Comparison of ENCODE assay signal across 16 cellular contexts in genomic region chr1:15620890-15621682, GRCh38. TPM values are rescaled to one million over a fixed set of nuclear protein-coding genes. Genes with fewer than 3 reads are reported as not detected.
DNase-seq lines count a peak whose midpoint lies in the region; ATAC-seq, FAIRE-seq and TF ChIP-seq lines count a peak whose summit lies in the region.
"Had no signal": no experiment of that assay in that cellular context is flagged by ENCODE, and none has a peak within 500 bp of the region (broad histone marks: within the 10 kb centered on the region; RNA-seq: fewer than 3 reads in every experiment).

No MANE protein-coding gene starts in this region.

- H3K4me3 ChIP-seq in Loucy (ENCODE audit: low read length, poor library complexity, severe bottlenecking) (peak overlapping the region; percentile 43), endothelial cell of umbilical vein (replicated peaks in 1 of 3; ENCODE audit: insufficient read depth in 1 of 3, low read depth in 1 of 3, low read length in 3 of 3) (no peak overlapping the region), gastrocnemius medialis (peak overlapping the region; percentile 5 to 87 (median 74))
- H3K4me3 ChIP-seq: colonic mucosa, thoracic aorta had no signal

- peaks cover 84% of the 10 kb centered on the region for H3K79me2 ChIP-seq in Loucy (ENCODE audit: insufficient read depth, low read length)
- H3K79me2 ChIP-seq in endothelial cell of umbilical vein (ENCODE audit: control insufficient read depth, insufficient read depth, low read length) = peaks cover 83% of the 10 kb centered on the region

- no TSS peak for BruUV-seq in endothelial cell of umbilical vein (replicated peaks; lab: Mats Ljungman, UMichigan)

- H3K27ac ChIP-seq in endothelial cell of umbilical vein (ENCODE audit: insufficient read depth, low read depth, low read length) (peak overlapping the region; percentile 31), gastrocnemius medialis (peak overlapping the region; percentile 93 to 98 (median 95))
- H3K27ac ChIP-seq: thoracic aorta had no signal

- intact Hi-C loops in endothelial cell of umbilical vein (cut with micrococcal nuclease) (no loop called here), gastrocnemius medialis (cut with DNase I; ENCODE audit: low total_unique reads) (loop anchor here (1.0 to 10.0 kb wide), 2 partner anchors 115 to 214 kb away; partner anchors contain the start of gene SLC25A34)

- H3K4me1 ChIP-seq in Loucy (ENCODE audit: insufficient read depth, low read length, poor library complexity, severe bottlenecking) (peaks cover 49% of the 10 kb centered on the region), endothelial cell of umbilical vein (ENCODE audit: control insufficient read depth, extremely low read depth, insufficient read depth, low read length) (peaks cover 27% of the 10 kb centered on the region), gastrocnemius medialis (peaks cover 69 to 80% of the 10 kb centered on the region in 2 donors)

- H2AFZ ChIP-seq in Loucy (ENCODE audit: low read length) = no peak overlapping the region
- no peak overlapping the region for H2AFZ ChIP-seq in endothelial cell of umbilical vein (ENCODE audit: low read depth, low read length)

- H3K9me1 ChIP-seq in endothelial cell of umbilical vein (replicated peaks; ENCODE audit: control insufficient read depth, extremely low read depth, insufficient read depth, low read length) = no peaks in the 10 kb centered on the region

- DNase-seq in activated T-cell treated with anti-CD3 and anti-CD28 coated beads, Interleukin-2, amount 50 U/mL, for 72 hours = no peak
- DNase-seq in activated T-cell treated with anti-CD3 and anti-CD28 coated beads, Interleukin-2, amount 50 U/mL, for 48 hours = no peak
- no peak for DNase-seq in endothelial cell of umbilical vein (ENCODE audit: low read depth, low spot score)
- DNase-seq in gastrocnemius medialis = no peak
- DNase-seq in NK-92 (lab: John Stamatoyannopoulos, UW; ENCODE audit: unreplicated experiment) = no peak
- no peak for DNase-seq in GM10248 (ENCODE audit: extremely low spot score)
- DNase-seq: colonic mucosa; NCI-H187; NCI-H524; SHP77; stimulated activated CD4-positive, alpha-beta T cell treated with anti-CD3 and anti-CD28 coated beads, Interleukin-15, amount 100 ng/mL, for 24 hours had no signal

- peak overlapping the region; percentile 94 for H3K27ac Mint-ChIP-seq in activated T-cell treated with anti-CD3 and anti-CD28 coated beads, Interleukin-2, amount 50 U/mL, for 72 hours

- TF ChIP-seq CTCF in Loucy (conservative IDR thresholded peaks at IDR 0.05; ENCODE audit: low read length) (no peak), endothelial cell of umbilical vein (IDR thresholded peaks at IDR 0.05; ENCODE audit: extremely low read depth in 1 of 2, insufficient read depth in 1 of 2, low read depth in 1 of 2, low read length in 2 of 2) (no peak), gastrocnemius medialis (IDR thresholded peaks at IDR 0.05 in 4 of 5, conservative IDR thresholded peaks at IDR 0.05 in 1 of 5) (no peak), GM10248 (IDR thresholded peaks at IDR 0.05; ENCODE audit: control extremely low read depth, extremely low read depth, low read depth, missing control alignments) (no peak)

- H3K27me3 ChIP-seq in Loucy (ENCODE audit: insufficient read depth, low read length, poor library complexity, severe bottlenecking) = no peaks in the 10 kb centered on the region
- no peaks in the 10 kb centered on the region for H3K27me3 ChIP-seq in endothelial cell of umbilical vein (ENCODE audit: control insufficient read depth in 2 of 2, insufficient read depth in 2 of 2, low read length in 2 of 2)
- no peaks in the 10 kb centered on the region for H3K27me3 ChIP-seq in gastrocnemius medialis
- H3K27me3 ChIP-seq: colonic mucosa had no signal

- H3K36me3 ChIP-seq in Loucy (ENCODE audit: insufficient read depth, low read length) (no peaks in the 10 kb centered on the region), endothelial cell of umbilical vein (ENCODE audit: control insufficient read depth in 2 of 2, extremely low read depth in 1 of 2, insufficient read depth in 2 of 2, low read length in 2 of 2) (no peaks in the 10 kb centered on the region), gastrocnemius medialis (no peaks in the 10 kb centered on the region)
- H3K36me3 ChIP-seq: colonic mucosa, thoracic aorta had no signal

- no peaks in the 10 kb centered on the region for H3K27me3 Mint-ChIP-seq in activated T-cell treated with anti-CD3 and anti-CD28 coated beads, Interleukin-2, amount 50 U/mL, for 72 hours (ENCODE audit: low read depth)

- H3K9me3 Mint-ChIP-seq in activated T-cell treated with anti-CD3 and anti-CD28 coated beads, Interleukin-2, amount 50 U/mL, for 72 hours = no peaks in the 10 kb centered on the region

- in situ Hi-C loops in gastrocnemius medialis (cut with MboI; ENCODE audit: low sequenced_read_pairs in 4 of 4) = no loop called here

- dilution Hi-C loops in endothelial cell of umbilical vein (cut with MboI; ENCODE audit: extremely low pct_ligation_motif_present, low sequenced_read_pairs) = no loop called here

- H3K4me3 Mint-ChIP-seq in activated T-cell treated with anti-CD3 and anti-CD28 coated beads, Interleukin-2, amount 50 U/mL, for 72 hours = peak overlapping the region; percentile 22 to 45

- H4K20me1 ChIP-seq in Loucy (ENCODE audit: insufficient read depth, low read length, poor library complexity, severe bottlenecking) (peaks cover 38% of the 10 kb centered on the region), endothelial cell of umbilical vein (replicated peaks; ENCODE audit: control insufficient read depth, extremely low read depth, insufficient read depth, low read length) (no peaks in the 10 kb centered on the region)

- H3K4me1 Mint-ChIP-seq in activated T-cell treated with anti-CD3 and anti-CD28 coated beads, Interleukin-2, amount 50 U/mL, for 72 hours (ENCODE audit: low read depth) = peaks cover 72% of the 10 kb centered on the region

- POLR2A ChIA-PET in endothelial cell of umbilical vein (lab: Charles Lee) (interaction anchor here (0.7 kb wide), 1 partner anchor 41 kb away, joined by 3 read pairs; no protein-coding TSS in a partner anchor), GM10248 (lab: Yijun Ruan, JAX) (no interaction called here)

- no peak for ATAC-seq in activated T-cell treated with anti-CD3 and anti-CD28 coated beads, Interleukin-2, amount 50 U/mL, for 72 hours (replicated peaks in 1 of 2)
- no peak for ATAC-seq in gastrocnemius medialis
- no peak for ATAC-seq in GM19351 (IDR thresholded peaks at IDR 0.05; ENCODE audit: unreplicated experiment)

- H3K9ac ChIP-seq in Loucy (ENCODE audit: low read depth, low read length, poor library complexity, severe bottlenecking) (no peak overlapping the region), endothelial cell of umbilical vein (replicated peaks; ENCODE audit: extremely low read depth, insufficient read depth, low read length) (no peak overlapping the region)

- H3K9me3 ChIP-seq in Loucy (ENCODE audit: insufficient read depth, low read depth, low read length) (no peaks in the 10 kb centered on the region), endothelial cell of umbilical vein (replicated peaks; ENCODE audit: control insufficient read depth, insufficient read depth, low read length) (no peaks in the 10 kb centered on the region), gastrocnemius medialis (no peaks in the 10 kb centered on the region)
- H3K9me3 ChIP-seq: colonic mucosa, thoracic aorta had no signal

- H3K9me2 ChIP-seq in Loucy (replicated peaks; ENCODE audit: low read depth, low read length) = no peaks in the 10 kb centered on the region

- CTCF ChIA-PET in endothelial cell of umbilical vein (lab: Charles Lee) (interaction anchor here (1.3 to 1.4 kb wide), 3 partner anchors 12 to 27 kb away, joined by 3 to 4 read pairs (median 4); no protein-coding TSS in a partner anchor), GM10248 (lab: Yijun Ruan, JAX) (interaction anchor here (1.3 kb wide), 1 partner anchor 13 kb away, joined by 3 read pairs; no protein-coding TSS in a partner anchor)

- FAIRE-seq in endothelial cell of umbilical vein (lab: Jason Lieb, UNC) = no peak
- FAIRE-seq: TTC549 had no signal

- no peak for TF ChIP-seq POLR2A in endothelial cell of umbilical vein (IDR thresholded peaks at IDR 0.05; ENCODE audit: low read depth, low read length)
- TF ChIP-seq POLR2A in gastrocnemius medialis (IDR thresholded peaks at IDR 0.05) = no peak

- H3K4me2 ChIP-seq in Loucy (ENCODE audit: low read depth, low read length, poor library complexity, severe bottlenecking) (peak overlapping the region; percentile 97), endothelial cell of umbilical vein (ENCODE audit: insufficient read depth, low read length) (peak overlapping the region; percentile 66)

- no peaks in the 10 kb centered on the region for H3F3A ChIP-seq in Loucy (ENCODE audit: low read depth)

- peaks cover 5 to 10% of the 10 kb centered on the region in 2 donors for H3K36me3 Mint-ChIP-seq in activated T-cell treated with anti-CD3 and anti-CD28 coated beads, Interleukin-2, amount 50 U/mL, for 72 hours (ENCODE audit: insufficient read depth in 2 of 2)

RNA-seq across cellular contexts. Expression of gene DDI2, which starts 3.8 kb away (rescaled TPM):
- total RNA-seq in activated T-cell treated with anti-CD3 and anti-CD28 coated beads, Interleukin-2, amount 50 U/mL, for 72 hours = 10 to 100 TPM; 30.6 to 34.3 TPM
- 35.2 and 35.9 TPM in 2 replicates for total RNA-seq in endothelial cell of umbilical vein
- polyA plus RNA-seq in endothelial cell of umbilical vein = 4.6 and 5.4 TPM in 2 replicates
- 5.2 and 5.9 TPM in 2 replicates for polyA plus RNA-seq in endothelial cell of umbilical vein (2011; cell fraction: cytosol; rRNA removed)
- 15.4 and 21.0 TPM in 2 replicates for polyA plus RNA-seq in endothelial cell of umbilical vein (2011; cell fraction: nucleus; rRNA removed)
- 9.5 and 11.8 TPM in 2 replicates for polyA plus RNA-seq in endothelial cell of umbilical vein (2012)
- 34.4 and 38.4 TPM in 2 replicates for polyA minus RNA-seq in endothelial cell of umbilical vein
- 9.6 TPM for polyA minus RNA-seq in endothelial cell of umbilical vein (2011; cell fraction: cytosol; rRNA and poly(A)+ RNA removed)
- polyA minus RNA-seq in endothelial cell of umbilical vein (2011; cell fraction: nucleus; rRNA and poly(A)+ RNA removed) = 49.2 and 63.1 TPM in 2 replicates
- 10 to 100 TPM; 19.0 to 86.7 (median 34.2) TPM for total RNA-seq in gastrocnemius medialis

RNA-seq across cellular contexts. Expression of gene AGMAT, which starts 36.2 kb away (rescaled TPM):
- 1 to 10 TPM; 7.8 to 8.5 TPM for total RNA-seq in activated T-cell treated with anti-CD3 and anti-CD28 coated beads, Interleukin-2, amount 50 U/mL, for 72 hours
- 1.1 and 1.9 TPM in 2 replicates for total RNA-seq in endothelial cell of umbilical vein
- 0.22 and 0.39 TPM in 2 replicates for polyA plus RNA-seq in endothelial cell of umbilical vein
- 0.44 and 0.48 TPM in 2 replicates for polyA plus RNA-seq in endothelial cell of umbilical vein (2011; cell fraction: cytosol; rRNA removed)
- 0.14 and 0.41 TPM in 2 replicates for polyA plus RNA-seq in endothelial cell of umbilical vein (2011; cell fraction: nucleus; rRNA removed)
- polyA plus RNA-seq in endothelial cell of umbilical vein (2012) = 0.72 and 1.3 TPM in 2 replicates
- polyA minus RNA-seq in endothelial cell of umbilical vein = 0.51 and 0.58 TPM in 2 replicates
- 17.4 TPM for polyA minus RNA-seq in endothelial cell of umbilical vein (2011; cell fraction: cytosol; rRNA and poly(A)+ RNA removed)
- 0.34 TPM in 1 of 2 replicates, not detected in the other for polyA minus RNA-seq in endothelial cell of umbilical vein (2011; cell fraction: nucleus; rRNA and poly(A)+ RNA removed)
- 1 to 10 TPM in 3 of 4 donors, under 1 TPM in 1; 0.85 to 2.6 (median 2.0) TPM for total RNA-seq in gastrocnemius medialis
- total RNA-seq: H4 had no signal

Comparison
In these comparisons a context has a peak if more than half of its experiments do, and no peak if none do; other contexts are left out.
1. H3K4me3 ChIP-seq: peak in Loucy (single experiment) and gastrocnemius medialis (4 of 4); none in endothelial cell of umbilical vein (0 of 3).